Comparison of ENCODE assay signal across 11 cellular contexts in genomic region chr17:77546772-77547201, GRCh38.
DNase-seq lines count a peak whose midpoint lies in the region; ATAC-seq, FAIRE-seq and TF ChIP-seq lines count a peak whose summit lies in the region.
"Had no signal": no experiment of that assay in that cellular context is flagged by ENCODE, and none has a peak within 500 bp of the region (broad histone marks: within the 10 kb centered on the region; RNA-seq: fewer than 3 reads in every experiment).

No MANE protein-coding gene starts in this region.

- no peaks in the 10 kb centered on the region for H3K36me3 Mint-ChIP-seq in astrocyte (ENCODE audit: low read depth, unreplicated experiment)
- H3K36me3 Mint-ChIP-seq in stimulated activated memory B cell treated with anti-CD40 and anti-IgM and Interleukin-4, amounts not matched to agents 10 μg/mL and 1 μg/mL and 100 μg/mL, for 72 hours, result no peaks in the 10 kb centered on the region

- H3K27ac Mint-ChIP-seq in astrocyte (ENCODE audit: unreplicated experiment), result no peak overlapping the region
- no peak overlapping the region for H3K27ac Mint-ChIP-seq in stimulated activated memory B cell treated with anti-CD40 and anti-IgM and Interleukin-4, amounts not matched to agents 10 μg/mL and 1 μg/mL and 100 μg/mL, for 72 hours

- peak overlapping the region; percentile 11 for H3K4me2 ChIP-seq in astrocyte (ENCODE audit: low read length)

- no peaks in the 10 kb centered on the region for H3K4me1 ChIP-seq in astrocyte (ENCODE audit: insufficient read depth, low read length)
- H3K4me1 ChIP-seq in stomach, result peaks cover 0 to 9% (median 4%) of the 10 kb centered on the region in 4 donors
- peaks cover 0 to 16% (median 5%) of the 10 kb centered on the region in 6 donors for H3K4me1 ChIP-seq in spleen

- no peak for TF ChIP-seq POLR2A in stomach (IDR thresholded peaks at IDR 0.05)
- no peak for TF ChIP-seq POLR2A in spleen (IDR thresholded peaks at IDR 0.05)

- WGBS in stomach, 5 donors, result 19 to 45% (median 31%) methylated on average over 12 of the region's 12 CpGs
- WGBS in spleen, 5 donors, result 35 to 60% (median 47%) methylated on average over 12 of the region's 12 CpGs

- H3K36me3 ChIP-seq in astrocyte (ENCODE audit: insufficient read depth, low read length) (no peaks in the 10 kb centered on the region), stomach (no peaks in the 10 kb centered on the region), spleen (no peaks in the 10 kb centered on the region)

- no peak for TF ChIP-seq CTCF in astrocyte (IDR thresholded peaks at IDR 0.05; ENCODE audit: insufficient read depth, low read depth, low read length)
- no peak for TF ChIP-seq CTCF in stomach (IDR thresholded peaks at IDR 0.05)
- TF ChIP-seq CTCF in spleen (IDR thresholded peaks at IDR 0.05 in 8 of 11, conservative IDR thresholded peaks at IDR 0.05 in 3 of 11), result no peak

- H3K27me3 ChIP-seq in astrocyte (ENCODE audit: insufficient read depth, low read length) (peaks cover 23% of the 10 kb centered on the region), stomach (no peaks in the 10 kb centered on the region), spleen (replicated peaks in 1 of 7) (peaks cover 0 to 9% (median 0%) of the 10 kb centered on the region in 7 donors)

- H3K79me2 ChIP-seq in astrocyte (ENCODE audit: insufficient read depth, low read length), result no peaks in the 10 kb centered on the region

- DNase-seq in NCI-H187 (lab: John Stamatoyannopoulos, UW) (peak; percentile 41 to 49), NCI-H187 treated with DMSO at 0.1 percent for 48 hours (lab: John Stamatoyannopoulos, UW) (no peak), astrocyte (ENCODE audit: low read depth) (peak; percentile 18), iPS-NIHi7 (ENCODE audit: extremely low spot score) (peak; percentile 71), stomach (no peak), spleen (no peak)
- DNase-seq: 8988T; activated CD4-positive, alpha-beta T cell treated with anti-CD3 and anti-CD28 coated beads, Interleukin-2, amount 50 U/mL, for 4 hours; activated naive CD4-positive, alpha-beta T cell treated with anti-CD3 and anti-CD28 coated beads, Interleukin-2, amount 50 U/mL, for 16 hours had no signal

- intact Hi-C loops in stomach (cut with DNase I; ENCODE audit: low total_unique reads), result loop anchor here (10.0 kb wide), 1 partner anchor 468 kb away; no protein-coding TSS in a partner anchor
- intact Hi-C loops in spleen (cut with DNase I; ENCODE audit: low total_unique reads), result no loop called here

- H3K27ac ChIP-seq in astrocyte (ENCODE audit: low read depth, low read length) (no peak overlapping the region), temporal lobe (ENCODE audit: low read depth, low read length) (peak overlapping the region; percentile 61), stomach (no peak overlapping the region), spleen (no peak overlapping the region)

- H3K9me3 ChIP-seq in astrocyte (ENCODE audit: insufficient read depth, low read depth, low read length) (peaks cover 8% of the 10 kb centered on the region), stomach (no peaks in the 10 kb centered on the region), spleen (no peaks in the 10 kb centered on the region)

- no peak overlapping the region for H3K4me3 Mint-ChIP-seq in astrocyte (ENCODE audit: unreplicated experiment)
- no peak overlapping the region for H3K4me3 Mint-ChIP-seq in stimulated activated memory B cell treated with anti-CD40 and anti-IgM and Interleukin-4, amounts not matched to agents 10 μg/mL and 1 μg/mL and 100 μg/mL, for 72 hours

- H2AFZ ChIP-seq in astrocyte (ENCODE audit: low read depth, low read length), result no peak overlapping the region

- no peak for ATAC-seq in stimulated activated memory B cell treated with anti-CD40 and anti-IgM and Interleukin-4, amounts not matched to agents 10 μg/mL and 1 μg/mL and 100 μg/mL, for 72 hours

- no peak for TF ChIP-seq EP300 in stomach (IDR thresholded peaks at IDR 0.05)

- peaks cover 25% of the 10 kb centered on the region for H3K27me3 Mint-ChIP-seq in astrocyte (ENCODE audit: low read depth, unreplicated experiment)
- peaks cover 44% of the 10 kb centered on the region for H3K27me3 Mint-ChIP-seq in stimulated activated memory B cell treated with anti-CD40 and anti-IgM and Interleukin-4, amounts not matched to agents 10 μg/mL and 1 μg/mL and 100 μg/mL, for 72 hours

- no peak for FAIRE-seq in astrocyte (lab: Jason Lieb, UNC)

- H4K20me1 ChIP-seq in astrocyte (ENCODE audit: insufficient read depth, low read length), result no peaks in the 10 kb centered on the region

- H3K4me3 ChIP-seq in astrocyte (ENCODE audit: insufficient read depth, low read depth, low read length) (no peak overlapping the region), stomach (peak overlapping the region in 1 of 4 donors; percentile 4), spleen (no peak overlapping the region)

- H3K9me3 Mint-ChIP-seq in astrocyte (ENCODE audit: unreplicated experiment), result peaks cover 12% of the 10 kb centered on the region
- no peaks in the 10 kb centered on the region for H3K9me3 Mint-ChIP-seq in stimulated activated memory B cell treated with anti-CD40 and anti-IgM and Interleukin-4, amounts not matched to agents 10 μg/mL and 1 μg/mL and 100 μg/mL, for 72 hours

- peaks cover 4% of the 10 kb centered on the region for H3K4me1 Mint-ChIP-seq in astrocyte (ENCODE audit: low read depth, unreplicated experiment)
- H3K4me1 Mint-ChIP-seq in stimulated activated memory B cell treated with anti-CD40 and anti-IgM and Interleukin-4, amounts not matched to agents 10 μg/mL and 1 μg/mL and 100 μg/mL, for 72 hours, result no peaks in the 10 kb centered on the region

- no peak overlapping the region for H3K9ac ChIP-seq in astrocyte (ENCODE audit: low read length)

Comparison
In these comparisons a context has a peak if more than half of its experiments do, and no peak if none do; other contexts are left out.
1. DNase-seq: peak in NCI-H187 (2 of 2), astrocyte (single experiment) and iPS-NIHi7 (single experiment); none in NCI-H187 treated with DMSO at 0.1 percent for 48 hours (single experiment), stomach (single experiment) and spleen (single experiment).